Comparison of ENCODE assay signal across 17 cellular contexts in genomic region chr4:123597586-123597985, GRCh38.
DNase-seq lines count a peak whose midpoint lies in the region; ATAC-seq and TF ChIP-seq lines count a peak whose summit lies in the region.
"Had no signal": no experiment of that assay in that cellular context is flagged by ENCODE, and none has a peak within 500 bp of the region (broad histone marks: within the 10 kb centered on the region; RNA-seq: fewer than 3 reads in every experiment).

No MANE protein-coding gene starts in this region.

- no peak for TF ChIP-seq CTCF in fibroblast of pulmonary artery (IDR thresholded peaks at IDR 0.05; ENCODE audit: low read length, missing control alignments)

- H3K4me3 ChIP-seq in fibroblast of pulmonary artery (replicated peaks; ENCODE audit: low read depth, low read length) (no peak overlapping the region), skeletal muscle cell (ENCODE audit: low read depth, low read length) (no peak overlapping the region)
- H3K4me3 ChIP-seq: adrenal gland, coronary artery, spleen, tibial artery had no signal

- DNase-seq in GM03348 (ENCODE audit: low spot score), result peak; percentile 55
- peak; percentile 13 for DNase-seq in amniotic stem cell (lab: John Stamatoyannopoulos, UW)
- peak; percentile 78 for DNase-seq in fibroblast of pulmonary artery (ENCODE audit: low read depth)
- DNase-seq in skeletal muscle cell (ENCODE audit: low read depth), result peak; percentile 20
- DNase-seq in NCI-H1048 (lab: John Stamatoyannopoulos, UW), result no peak
- DNase-seq in hippocampal formation (lab: John Stamatoyannopoulos, UW), result no peak
- no peak for DNase-seq in ecto neural progenitor cell (ENCODE audit: low spot score)
- DNase-seq: adrenal gland, DMS153, KBM-7, left cardiac atrium, NCI-H1105, NCI-H774, spleen, tibial artery had no signal

- ATAC-seq in GM19324 (IDR thresholded peaks at IDR 0.05; ENCODE audit: low FRiP score, unreplicated experiment), result no peak
- ATAC-seq: left cardiac atrium had no signal

Comparison
In these comparisons a context has a peak if more than half of its experiments do, and no peak if none do; other contexts are left out.
1. DNase-seq: peak in GM03348 (single experiment), amniotic stem cell (single experiment), fibroblast of pulmonary artery (single experiment) and skeletal muscle cell (single experiment); none in NCI-H1048 (single experiment), hippocampal formation (0 of 2) and ecto neural progenitor cell (single experiment).